Comparison of ENCODE assay signal across 8 cellular contexts in the genomic region with DNA sequence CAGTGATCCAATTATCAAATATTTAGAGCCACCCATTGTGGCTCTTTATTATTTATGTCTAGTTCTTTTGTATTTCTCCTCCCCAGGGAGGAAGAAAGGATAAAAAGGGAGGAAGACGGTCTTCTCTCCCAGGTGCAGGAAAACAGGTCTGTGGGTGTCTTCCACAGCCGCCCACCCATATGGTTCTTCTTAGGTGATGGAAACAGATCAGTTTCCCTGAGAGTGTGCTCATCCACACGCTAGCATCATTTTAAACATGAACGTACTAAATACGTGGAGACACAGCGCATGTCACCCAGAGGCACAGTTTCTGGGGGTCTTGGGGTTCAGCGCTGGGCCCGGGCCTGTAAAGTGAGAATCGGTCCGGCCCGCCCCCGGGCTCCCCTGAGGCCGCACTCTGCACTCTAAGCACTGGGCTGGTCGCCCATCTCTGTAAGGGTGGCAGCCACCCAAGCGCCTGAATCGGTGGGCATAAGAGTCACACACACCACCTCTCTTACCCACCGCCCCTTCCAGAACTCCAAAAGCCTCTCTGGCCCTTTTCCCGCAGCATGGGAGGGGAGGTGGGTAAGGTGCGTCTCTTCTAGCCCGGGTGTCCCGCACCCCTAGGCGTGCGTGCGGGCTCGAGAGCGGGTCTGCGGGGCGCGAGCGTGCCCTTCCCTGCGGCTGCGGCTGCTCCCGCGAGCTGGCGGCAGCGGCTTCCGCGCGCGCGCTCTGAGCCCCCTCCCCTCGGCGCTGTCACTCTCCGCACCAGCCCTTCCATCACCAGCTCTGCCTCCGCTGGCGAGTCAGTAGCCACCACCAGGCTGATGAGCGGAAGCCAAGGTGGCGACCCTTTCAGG. TPM values are rescaled to one million over a fixed set of nuclear protein-coding genes. Genes with fewer than 3 reads are reported as not detected.
DNase-seq lines count a peak whose midpoint lies in the region; ATAC-seq and TF ChIP-seq lines count a peak whose summit lies in the region.

No MANE protein-coding gene starts in this region.

- intact Hi-C loops in prostate gland (cut with DNase I) = loop anchor here (5.0 kb wide), 1 partner anchor 702 kb away; no protein-coding TSS in a partner anchor

- H3K27me3 Mint-ChIP-seq in activated CD8-positive, alpha-beta memory T cell treated with anti-CD3 and anti-CD28 coated beads, Interleukin-2, amount 10 ng/mL, durations not matched to agents 7 days and 5 days = peaks cover 66% of the 10 kb centered on the region

- no peak for TF ChIP-seq POLR2A in prostate gland (IDR thresholded peaks at IDR 0.05)

- WGBS in prostate gland = 9% methylated on average over 38 of the region's 48 CpGs

- H3K9me3 Mint-ChIP-seq in activated CD8-positive, alpha-beta memory T cell treated with anti-CD3 and anti-CD28 coated beads, Interleukin-2, amount 10 ng/mL, durations not matched to agents 7 days and 5 days (ENCODE audit: low read depth) = no peaks in the 10 kb centered on the region

- no peak overlapping the region for H3K27ac Mint-ChIP-seq in activated CD8-positive, alpha-beta memory T cell treated with anti-CD3 and anti-CD28 coated beads, Interleukin-2, amount 10 ng/mL, durations not matched to agents 7 days and 5 days

- H3K27me3 ChIP-seq in BE2C = no peaks in the 10 kb centered on the region
- H3K27me3 ChIP-seq in prostate gland (replicated peaks; ENCODE audit: insufficient read depth) = no peaks in the 10 kb centered on the region

- H3K4me3 Mint-ChIP-seq in activated CD8-positive, alpha-beta memory T cell treated with anti-CD3 and anti-CD28 coated beads, Interleukin-2, amount 10 ng/mL, durations not matched to agents 7 days and 5 days = peak overlapping the region; percentile 33

- H3K9me3 ChIP-seq in BE2C = no peaks in the 10 kb centered on the region
- no peaks in the 10 kb centered on the region for H3K9me3 ChIP-seq in prostate gland

- peak overlapping the region; percentile 51 to 88 for H3K27ac ChIP-seq in prostate gland

- H3K4me1 ChIP-seq in BE2C (peaks cover 10% of the 10 kb centered on the region), prostate gland (replicated peaks) (no peaks in the 10 kb centered on the region)

- no peak for TF ChIP-seq RAD21 in Ishikawa (IDR thresholded peaks at IDR 0.05; ENCODE audit: low read depth)

- H3K36me3 ChIP-seq in BE2C = no peaks in the 10 kb centered on the region
- no peaks in the 10 kb centered on the region for H3K36me3 ChIP-seq in prostate gland

- peaks cover 25% of the 10 kb centered on the region for H3K4me1 Mint-ChIP-seq in activated CD8-positive, alpha-beta memory T cell treated with anti-CD3 and anti-CD28 coated beads, Interleukin-2, amount 10 ng/mL, durations not matched to agents 7 days and 5 days

- TF ChIP-seq CTCF in BE2C (IDR thresholded peaks at IDR 0.05; ENCODE audit: low read depth, low read length) (no peak), fibroblast of the aortic adventitia (IDR thresholded peaks at IDR 0.05; ENCODE audit: insufficient read depth, low read length) (no peak), prostate gland (IDR thresholded peaks at IDR 0.05) (no peak)

- ATAC-seq in activated CD8-positive, alpha-beta memory T cell treated with anti-CD3 and anti-CD28 coated beads, Interleukin-2, amount 10 ng/mL, durations not matched to agents 7 days and 5 days = peak; percentile 29
- no peak for ATAC-seq in HG02884 (IDR thresholded peaks at IDR 0.05; ENCODE audit: unreplicated experiment)
- no peak for ATAC-seq in HG03280 (IDR thresholded peaks at IDR 0.05; ENCODE audit: unreplicated experiment)
- ATAC-seq in HG03095 (IDR thresholded peaks at IDR 0.05; ENCODE audit: unreplicated experiment) = no peak

- no peaks in the 10 kb centered on the region for H3K36me3 Mint-ChIP-seq in activated CD8-positive, alpha-beta memory T cell treated with anti-CD3 and anti-CD28 coated beads, Interleukin-2, amount 10 ng/mL, durations not matched to agents 7 days and 5 days

- no peak for TF ChIP-seq EP300 in Ishikawa (IDR thresholded peaks at IDR 0.05; ENCODE audit: borderline replicate concordance)

- CTCF ChIA-PET in activated CD8-positive, alpha-beta memory T cell treated with anti-CD3 and anti-CD28 coated beads, Interleukin-2, amount 10 ng/mL, durations not matched to agents 7 days and 5 days (lab: Charles Lee) = interaction anchor here (1.0 to 1.5 kb wide), 2 partner anchors 248 to 702 kb away, joined by 3 to 4 read pairs; no protein-coding TSS in a partner anchor

- peak; percentile 78 for DNase-seq in BE2C
- DNase-seq in activated CD8-positive, alpha-beta memory T cell treated with anti-CD3 and anti-CD28 coated beads, Interleukin-2, amount 10 ng/mL, durations not matched to agents 7 days and 5 days = peak; percentile 51
- no peak for DNase-seq in fibroblast of the aortic adventitia (ENCODE audit: low read depth)
- DNase-seq in prostate gland (ENCODE audit: low spot score) = no peak

- H3K4me3 ChIP-seq in BE2C (ENCODE audit: low read depth, low read length) (peak overlapping the region; percentile 74), fibroblast of the aortic adventitia (ENCODE audit: low read depth, low read length) (peak overlapping the region; percentile 73), prostate gland (peak overlapping the region; percentile 52 to 56)

TF ChIP-seq in Ishikawa, 13 proteins besides CTCF, POLR2A, EP300 and RAD21:
- TF ChIP-seq ZBTB7A (IDR thresholded peaks at IDR 0.05; ENCODE audit: low read depth) = 0 out of 2 replicates have a peak, but pooled peaks have one; percentile 27
- TF ChIP-seq YY1 (IDR thresholded peaks at IDR 0.05; ENCODE audit: low read depth) = no peak

RNA-seq across cellular contexts. Expression of a gene that starts 1.3 kb away (rescaled TPM):
- polyA plus RNA-seq in BE2C (2012; ENCODE audit: insufficient read depth, insufficient read length, low read depth) = 39.6 TPM
- total RNA-seq in activated CD8-positive, alpha-beta memory T cell treated with anti-CD3 and anti-CD28 coated beads, Interleukin-2, amount 10 ng/mL, durations not matched to agents 7 days and 5 days = 10 to 100 TPM; 15.2 to 17.4 TPM
- total RNA-seq in fibroblast of the aortic adventitia (ENCODE audit: low replicate concordance) = 2.1 and 9.4 TPM in 2 replicates
- total RNA-seq in prostate gland = 100 to 1,000 TPM in 1 of 2 donors, 10 to 100 TPM in 1; 27.5 to 108 TPM

Comparison
In these comparisons a context has a peak if more than half of its experiments do, and no peak if none do; other contexts are left out.
1. DNase-seq: peak in BE2C (single experiment) and activated CD8-positive, alpha-beta memory T cell treated with anti-CD3 and anti-CD28 coated beads, Interleukin-2, amount 10 ng/mL, durations not matched to agents 7 days and 5 days (single experiment); none in fibroblast of the aortic adventitia (single experiment) and prostate gland (single experiment).
2. Peak in every context shown above with its lines, with median percentiles within 50 percentile points of each other: H3K4me3 ChIP-seq.